In genomic region chr2:153360239-153360638, GRCh38 we compare ENCODE assay signal across 26 cellular contexts.
"Had no signal": no experiment of that assay in that cellular context is flagged by ENCODE, and none has a peak within 500 bp of the region (broad histone marks: within the 10 kb centered on the region; RNA-seq: fewer than 3 reads in every experiment).

No MANE protein-coding gene starts in this region.

- H3K36me3 ChIP-seq: Peyer's patch had no signal

- H3K27ac ChIP-seq: body of pancreas, Peyer's patch had no signal

- H3K4me3 ChIP-seq: body of pancreas, Peyer's patch had no signal

- H3K27me3 ChIP-seq: body of pancreas, Peyer's patch had no signal

- H3K4me1 Mint-ChIP-seq: activated B cell treated with CpG ODN at 0.5 μM for 24 hours; activated CD4-positive, alpha-beta T cell treated with anti-CD3 and anti-CD28 coated beads, Interleukin-2, amount 10 ng/mL, durations not matched to agents 24 days and 14 days; activated CD8-positive, alpha-beta memory T cell treated with anti-CD3 and anti-CD28 coated beads, Interleukin-2, amount 10 ng/mL, durations not matched to agents 7 days and 5 days; activated naive CD4-positive, alpha-beta T cell treated with anti-CD3 and anti-CD28 coated beads, Interleukin-2, amount 50 U/mL, for 24 hours had no signal

- FAIRE-seq: bronchial epithelial cell had no signal

- DNase-seq: activated B cell treated with CpG ODN at 0.5 μM for 24 hours; activated CD4-positive, alpha-beta T cell treated with anti-CD3 and anti-CD28 coated beads for 1 hour; activated CD4-positive, alpha-beta T cell treated with anti-CD3 and anti-CD28 coated beads, Interleukin-2, amount 10 ng/mL, durations not matched to agents 24 days and 14 days; activated CD4-positive, alpha-beta T cell treated with anti-CD3 and anti-CD28 coated beads, Interleukin-2, amount 50 U/mL, for 48 hours; activated CD8-positive, alpha-beta memory T cell treated with anti-CD3 and anti-CD28 coated beads, Interleukin-2, amount 10 ng/mL, durations not matched to agents 7 days and 5 days; activated effector memory CD4-positive, alpha-beta T cell treated with Interleukin-2 at 50 U/mL for 16 hours; activated naive CD4-positive, alpha-beta T cell; activated T-cell treated with anti-CD3 and anti-CD28 coated beads, Interleukin-2, amount 50 U/mL, for 24 hours; aorta; body of pancreas; central memory CD4-positive, alpha-beta T cell; Kasumi-1; NCI-H1105 treated with DMSO at 0.1 percent for 48 hours; NCI-H1436 treated with DMSO at 0.1 percent for 48 hours; NCI-H187; NCI-H2081; NCI-H446; NCI-H526; NCI-H774; NK-92 treated with Interleukin-12 subunit alpha and Interleukin-12 subunit beta, amount 100 ng/mL, for 24 hours; Peyer's patch; SHP77 had no signal

- H3K27ac Mint-ChIP-seq: activated B cell treated with CpG ODN at 0.5 μM for 24 hours; activated CD4-positive, alpha-beta T cell treated with anti-CD3 and anti-CD28 coated beads, Interleukin-2, amount 10 ng/mL, durations not matched to agents 24 days and 14 days; activated CD8-positive, alpha-beta memory T cell treated with anti-CD3 and anti-CD28 coated beads, Interleukin-2, amount 10 ng/mL, durations not matched to agents 7 days and 5 days; activated naive CD4-positive, alpha-beta T cell treated with anti-CD3 and anti-CD28 coated beads, Interleukin-2, amount 50 U/mL, for 24 hours; activated T-cell treated with anti-CD3 and anti-CD28 coated beads, Interleukin-2, amount 50 U/mL, for 24 hours; activated T-helper 1 cell treated with anti-CD3 and anti-CD28 coated beads, Interleukin-12 subunit alpha, Interleukin-12 subunit beta, Interleukin-2, Interleukin-4 antibody, amounts not matched to agents 30 ng/mL and 10 ng/mL and 1 ng/mL, durations not matched to agents 14 hours and 24 hours and 36 hours; T-helper 1 cell treated with Interleukin-12 subunit alpha and Interleukin-12 subunit beta and Interleukin-4 antibody, amounts not matched to agents 30 μg/mL and 1 μg/mL, for 36 hours had no signal

- H3K4me3 Mint-ChIP-seq: activated B cell treated with CpG ODN at 0.5 μM for 24 hours; activated CD4-positive, alpha-beta T cell treated with anti-CD3 and anti-CD28 coated beads, Interleukin-2, amount 10 ng/mL, durations not matched to agents 24 days and 14 days; activated CD8-positive, alpha-beta memory T cell treated with anti-CD3 and anti-CD28 coated beads, Interleukin-2, amount 10 ng/mL, durations not matched to agents 7 days and 5 days; activated naive CD4-positive, alpha-beta T cell treated with anti-CD3 and anti-CD28 coated beads, Interleukin-2, amount 50 U/mL, for 24 hours; activated T-cell treated with anti-CD3 and anti-CD28 coated beads, Interleukin-2, amount 50 U/mL, for 24 hours; activated T-helper 1 cell treated with anti-CD3 and anti-CD28 coated beads, Interleukin-12 subunit alpha, Interleukin-12 subunit beta, Interleukin-2, Interleukin-4 antibody, amounts not matched to agents 30 ng/mL and 10 ng/mL and 1 ng/mL, durations not matched to agents 14 hours and 24 hours and 36 hours; T-helper 1 cell treated with Interleukin-12 subunit alpha and Interleukin-12 subunit beta and Interleukin-4 antibody, amounts not matched to agents 30 μg/mL and 1 μg/mL, for 36 hours had no signal

- H3K36me3 Mint-ChIP-seq: activated CD8-positive, alpha-beta memory T cell treated with anti-CD3 and anti-CD28 coated beads, Interleukin-2, amount 10 ng/mL, durations not matched to agents 7 days and 5 days; activated naive CD4-positive, alpha-beta T cell treated with anti-CD3 and anti-CD28 coated beads, Interleukin-2, amount 50 U/mL, for 24 hours had no signal

- H3K4me1 ChIP-seq: body of pancreas, Peyer's patch had no signal

- H3K9me3 ChIP-seq: body of pancreas, Peyer's patch had no signal

- ATAC-seq: activated CD8-positive, alpha-beta memory T cell treated with anti-CD3 and anti-CD28 coated beads, Interleukin-2, amount 10 ng/mL, durations not matched to agents 7 days and 5 days; body of pancreas had no signal

- H3K27me3 Mint-ChIP-seq: activated B cell treated with CpG ODN at 0.5 μM for 24 hours; activated CD4-positive, alpha-beta T cell treated with anti-CD3 and anti-CD28 coated beads, Interleukin-2, amount 10 ng/mL, durations not matched to agents 24 days and 14 days; activated CD8-positive, alpha-beta memory T cell treated with anti-CD3 and anti-CD28 coated beads, Interleukin-2, amount 10 ng/mL, durations not matched to agents 7 days and 5 days; activated naive CD4-positive, alpha-beta T cell treated with anti-CD3 and anti-CD28 coated beads, Interleukin-2, amount 50 U/mL, for 24 hours; activated T-cell treated with anti-CD3 and anti-CD28 coated beads, Interleukin-2, amount 50 U/mL, for 24 hours had no signal

- H3K9me3 Mint-ChIP-seq: activated CD4-positive, alpha-beta T cell treated with anti-CD3 and anti-CD28 coated beads, Interleukin-2, amount 10 ng/mL, durations not matched to agents 24 days and 14 days; T-helper 1 cell treated with Interleukin-12 subunit alpha and Interleukin-12 subunit beta and Interleukin-4 antibody, amounts not matched to agents 30 μg/mL and 1 μg/mL, for 36 hours had no signal
